In genomic region chr12:56350662-56351061, GRCh38 we compare ENCODE assay signal across 22 cellular contexts. TPM values are rescaled to one million over a fixed set of nuclear protein-coding genes. Genes with fewer than 3 reads are reported as not detected.
DNase-seq lines count a peak whose midpoint lies in the region; ATAC-seq and TF ChIP-seq lines count a peak whose summit lies in the region.
"Had no signal": no experiment of that assay in that cellular context is flagged by ENCODE, and none has a peak within 500 bp of the region (broad histone marks: within the 10 kb centered on the region; RNA-seq: fewer than 3 reads in every experiment).

No MANE protein-coding gene starts in this region.

- ATAC-seq in activated CD8-positive, alpha-beta memory T cell treated with anti-CD3 and anti-CD28 coated beads, Interleukin-2, amount 10 ng/mL, durations not matched to agents 7 days and 5 days = no peak
- no peak for ATAC-seq in activated CD8-positive, alpha-beta T cell treated with anti-CD3 and anti-CD28 coated beads for 36 hours
- ATAC-seq in foreskin keratinocyte (peak; percentile 46), T-cell (replicated peaks in 1 of 4) (no peak)
- no peak for ATAC-seq in activated naive CD8-positive, alpha-beta T cell treated with anti-CD3 and anti-CD28 coated beads, Interleukin-2, amount 50 U/mL, for 24 hours
- ATAC-seq: CD8-positive, alpha-beta T cell; GM23338 had no signal

- H3K4me3 ChIP-seq in spleen = no peak overlapping the region
- H3K4me3 ChIP-seq in SJCRH30 = no peak overlapping the region
- H3K4me3 ChIP-seq: GM23338 had no signal

- peak overlapping the region; percentile 9 for H3K27ac Mint-ChIP-seq in activated CD8-positive, alpha-beta memory T cell treated with anti-CD3 and anti-CD28 coated beads, Interleukin-2, amount 10 ng/mL, durations not matched to agents 7 days and 5 days
- H3K27ac Mint-ChIP-seq in activated CD8-positive, alpha-beta T cell treated with anti-CD3 and anti-CD28 coated beads for 36 hours = peak overlapping the region; percentile 4
- peak overlapping the region in 1 of 2 donors; percentile 17 for H3K27ac Mint-ChIP-seq in T-cell
- no peak overlapping the region for H3K27ac Mint-ChIP-seq in activated naive CD8-positive, alpha-beta T cell treated with anti-CD3 and anti-CD28 coated beads, Interleukin-2, amount 50 U/mL, for 24 hours
- H3K27ac Mint-ChIP-seq: CD8-positive, alpha-beta T cell; GM23338 had no signal

- peaks cover 5% of the 10 kb centered on the region for H3K4me1 Mint-ChIP-seq in activated CD8-positive, alpha-beta memory T cell treated with anti-CD3 and anti-CD28 coated beads, Interleukin-2, amount 10 ng/mL, durations not matched to agents 7 days and 5 days
- H3K4me1 Mint-ChIP-seq in activated CD8-positive, alpha-beta T cell treated with anti-CD3 and anti-CD28 coated beads for 36 hours (ENCODE audit: low read depth) = no peaks in the 10 kb centered on the region
- peaks cover 0 to under 1% (median under 1%) of the 10 kb centered on the region in 3 donors for H3K4me1 Mint-ChIP-seq in T-cell
- H3K4me1 Mint-ChIP-seq in activated naive CD8-positive, alpha-beta T cell treated with anti-CD3 and anti-CD28 coated beads, Interleukin-2, amount 50 U/mL, for 24 hours = no peaks in the 10 kb centered on the region
- H3K4me1 Mint-ChIP-seq: GM23338 had no signal

- no peak for TF ChIP-seq POLR2A in spleen (IDR thresholded peaks at IDR 0.05)

- H3K27me3 ChIP-seq in foreskin keratinocyte = no peaks in the 10 kb centered on the region
- no peaks in the 10 kb centered on the region for H3K27me3 ChIP-seq in spleen (replicated peaks in 1 of 7)
- no peaks in the 10 kb centered on the region for H3K27me3 ChIP-seq in SJCRH30

- TF ChIP-seq CTCF in activated CD8-positive, alpha-beta T cell treated with anti-CD3 and anti-CD28 coated beads for 36 hours (IDR thresholded peaks at IDR 0.05) = no peak
- TF ChIP-seq CTCF in foreskin keratinocyte (conservative IDR thresholded peaks at IDR 0.05) = no peak
- TF ChIP-seq CTCF in spleen (IDR thresholded peaks at IDR 0.05 in 8 of 11, conservative IDR thresholded peaks at IDR 0.05 in 3 of 11) = no peak

- DNase-seq in activated CD8-positive, alpha-beta memory T cell treated with anti-CD3 and anti-CD28 coated beads, Interleukin-2, amount 10 ng/mL, durations not matched to agents 7 days and 5 days = no peak
- no peak for DNase-seq in activated CD8-positive, alpha-beta memory T cell treated with anti-CD3 and anti-CD28 coated beads for 24 hours
- no peak for DNase-seq in activated CD8-positive, alpha-beta T cell treated with anti-CD3 and anti-CD28 coated beads for 36 hours
- peak in 1 of 2 donors; percentile 34 for DNase-seq in foreskin keratinocyte
- DNase-seq in spleen = peak; percentile 19
- DNase-seq in T-cell = no peak
- DNase-seq in SJCRH30 = no peak
- DNase-seq in activated naive CD8-positive, alpha-beta T cell treated with anti-CD3 and anti-CD28 coated beads, Interleukin-2, amount 50 U/mL, for 24 hours = no peak
- DNase-seq: 8988T; CD8-positive, alpha-beta T cell; HCEC 1CT; MV-4-11; NCI-H1694 treated with DMSO at 0.1 percent for 48 hours; NCI-H748 treated with DMSO at 0.1 percent for 48 hours; NK-92 treated with Interleukin-12 subunit alpha and Interleukin-12 subunit beta, amount 100 ng/mL, for 24 hours had no signal

- intact Hi-C loops in activated CD8-positive, alpha-beta T cell treated with anti-CD3 and anti-CD28 coated beads for 36 hours (cut with micrococcal nuclease) = no loop called here
- intact Hi-C loops in spleen (cut with DNase I; ENCODE audit: low total_unique reads) = no loop called here

- H3K27ac ChIP-seq in foreskin keratinocyte = no peak overlapping the region
- no peak overlapping the region for H3K27ac ChIP-seq in spleen
- H3K27ac ChIP-seq in SJCRH30 = no peak overlapping the region
- H3K27ac ChIP-seq: HL-60, KMS-11 had no signal

- peaks cover 69% of the 10 kb centered on the region for H3K36me3 Mint-ChIP-seq in activated CD8-positive, alpha-beta memory T cell treated with anti-CD3 and anti-CD28 coated beads, Interleukin-2, amount 10 ng/mL, durations not matched to agents 7 days and 5 days
- peaks cover 36% of the 10 kb centered on the region for H3K36me3 Mint-ChIP-seq in activated CD8-positive, alpha-beta T cell treated with anti-CD3 and anti-CD28 coated beads for 36 hours (ENCODE audit: low read depth)
- peaks cover 57% of the 10 kb centered on the region for H3K36me3 Mint-ChIP-seq in T-cell
- H3K36me3 Mint-ChIP-seq in activated naive CD8-positive, alpha-beta T cell treated with anti-CD3 and anti-CD28 coated beads, Interleukin-2, amount 50 U/mL, for 24 hours (ENCODE audit: low read depth) = peaks cover 18% of the 10 kb centered on the region

- WGBS in spleen, 5 donors = 79 to 95% (median 85%) methylated on average over 2 of the region's 2 CpGs

- CTCF ChIA-PET in activated CD8-positive, alpha-beta memory T cell treated with anti-CD3 and anti-CD28 coated beads, Interleukin-2, amount 10 ng/mL, durations not matched to agents 7 days and 5 days (lab: Charles Lee) = interaction anchor here (0.8 to 1.4 kb wide), 2 partner anchors 10 to 14 kb away, joined by 3 to 7 read pairs; partner anchors contain the start of gene STAT2
- CTCF ChIA-PET in activated CD8-positive, alpha-beta T cell treated with anti-CD3 and anti-CD28 coated beads for 36 hours (lab: Charles Lee) = interaction anchor here (1.0 to 3.8 kb wide), 4 partner anchors 8 to 113 kb away, joined by 3 to 17 read pairs (median 4); partner anchors contain the start of genes IL23A and STAT2
- CTCF ChIA-PET in T-cell (lab: Charles Lee) = no interaction called here

- H3K4me1 ChIP-seq in foreskin keratinocyte = no peaks in the 10 kb centered on the region
- H3K4me1 ChIP-seq in spleen = no peaks in the 10 kb centered on the region
- H3K4me1 ChIP-seq in SJCRH30 = no peaks in the 10 kb centered on the region

- no peaks in the 10 kb centered on the region for H3K9me3 ChIP-seq in spleen
- H3K9me3 ChIP-seq in SJCRH30 (replicated peaks) = no peaks in the 10 kb centered on the region

- H3K9me3 Mint-ChIP-seq in activated CD8-positive, alpha-beta memory T cell treated with anti-CD3 and anti-CD28 coated beads, Interleukin-2, amount 10 ng/mL, durations not matched to agents 7 days and 5 days (ENCODE audit: low read depth) = no peaks in the 10 kb centered on the region
- no peaks in the 10 kb centered on the region for H3K9me3 Mint-ChIP-seq in activated CD8-positive, alpha-beta T cell treated with anti-CD3 and anti-CD28 coated beads for 36 hours
- no peaks in the 10 kb centered on the region for H3K9me3 Mint-ChIP-seq in T-cell
- H3K9me3 Mint-ChIP-seq in activated naive CD8-positive, alpha-beta T cell treated with anti-CD3 and anti-CD28 coated beads, Interleukin-2, amount 50 U/mL, for 24 hours = no peaks in the 10 kb centered on the region
- H3K9me3 Mint-ChIP-seq: CD8-positive, alpha-beta T cell; GM23338 had no signal

- H3K4me3 Mint-ChIP-seq in activated CD8-positive, alpha-beta memory T cell treated with anti-CD3 and anti-CD28 coated beads, Interleukin-2, amount 10 ng/mL, durations not matched to agents 7 days and 5 days = no peak overlapping the region
- H3K4me3 Mint-ChIP-seq in activated CD8-positive, alpha-beta T cell treated with anti-CD3 and anti-CD28 coated beads for 36 hours = no peak overlapping the region
- H3K4me3 Mint-ChIP-seq in T-cell = no peak overlapping the region
- no peak overlapping the region for H3K4me3 Mint-ChIP-seq in activated naive CD8-positive, alpha-beta T cell treated with anti-CD3 and anti-CD28 coated beads, Interleukin-2, amount 50 U/mL, for 24 hours
- H3K4me3 Mint-ChIP-seq: CD8-positive, alpha-beta T cell; GM23338 had no signal

- H3K27me3 Mint-ChIP-seq in activated CD8-positive, alpha-beta memory T cell treated with anti-CD3 and anti-CD28 coated beads, Interleukin-2, amount 10 ng/mL, durations not matched to agents 7 days and 5 days = no peaks in the 10 kb centered on the region
- no peaks in the 10 kb centered on the region for H3K27me3 Mint-ChIP-seq in activated CD8-positive, alpha-beta T cell treated with anti-CD3 and anti-CD28 coated beads for 36 hours
- no peaks in the 10 kb centered on the region for H3K27me3 Mint-ChIP-seq in T-cell
- H3K27me3 Mint-ChIP-seq in activated naive CD8-positive, alpha-beta T cell treated with anti-CD3 and anti-CD28 coated beads, Interleukin-2, amount 50 U/mL, for 24 hours = no peaks in the 10 kb centered on the region

- POLR2A ChIA-PET in activated CD8-positive, alpha-beta T cell treated with anti-CD3 and anti-CD28 coated beads for 36 hours (lab: Charles Lee) = interaction anchor here (1.1 to 9.5 kb wide), 5 partner anchors 10 to 113 kb away, joined by 3 to 63 read pairs (median 4); partner anchors contain the start of genes APOF, CNPY2, IL23A and STAT2
- POLR2A ChIA-PET in T-cell (lab: Charles Lee) = interaction anchor here in 1 of 2 donors (1.1 kb wide), 1 partner anchor 9 kb away, joined by 4 read pairs; the partner anchor contains the start of gene STAT2

- H3K36me3 ChIP-seq in spleen (peaks cover 19 to 100% (median 99%) of the 10 kb centered on the region in 6 donors), SJCRH30 (peaks cover 13% of the 10 kb centered on the region)

RNA-seq across cellular contexts. Expression of gene STAT2, which starts 9.2 kb away (rescaled TPM):
- 100 to 1,000 TPM; 178 to 308 TPM for total RNA-seq in activated CD8-positive, alpha-beta memory T cell treated with anti-CD3 and anti-CD28 coated beads, Interleukin-2, amount 10 ng/mL, durations not matched to agents 7 days and 5 days
- total RNA-seq in activated CD8-positive, alpha-beta T cell treated with anti-CD3 and anti-CD28 coated beads for 36 hours = 10 to 100 TPM; 64.4 to 69.7 TPM
- total RNA-seq in foreskin keratinocyte (93.7 and 126 TPM in 2 replicates), spleen (100 to 1,000 TPM; 219 to 262 (median 233) TPM), T-cell (100 to 1,000 TPM; 117 to 187 (median 162) TPM)
- polyA plus RNA-seq in foreskin keratinocyte (29.8 and 33.8 TPM in 2 replicates), spleen (10 to 100 TPM; 41.5 to 89.7 (median 71.7) TPM)
- total RNA-seq in SJCRH30 (2014; rRNA removed; shearing (Covaris generic)) = 38.8 and 44.0 TPM in 2 replicates

RNA-seq across cellular contexts. Expression of gene IL23A, which starts 12.0 kb away (rescaled TPM):
- total RNA-seq in activated CD8-positive, alpha-beta memory T cell treated with anti-CD3 and anti-CD28 coated beads, Interleukin-2, amount 10 ng/mL, durations not matched to agents 7 days and 5 days = 10 to 100 TPM in 1 of 2 experiments, 1 to 10 TPM in 1; 2.9 to 12.4 TPM
- total RNA-seq in activated CD8-positive, alpha-beta T cell treated with anti-CD3 and anti-CD28 coated beads for 36 hours = 10 to 100 TPM; 41.3 to 41.5 TPM
- 5.0 and 7.3 TPM in 2 replicates for total RNA-seq in foreskin keratinocyte
- 8.2 and 8.5 TPM in 2 replicates for polyA plus RNA-seq in foreskin keratinocyte
- 1 to 10 TPM; 1.1 to 4.5 (median 2.0) TPM for total RNA-seq in spleen
- 1 to 10 TPM; 1.8 to 4.0 (median 3.6) TPM for polyA plus RNA-seq in spleen
- 10 to 100 TPM; 16.3 to 29.9 (median 27.6) TPM for total RNA-seq in T-cell
- total RNA-seq in SJCRH30 (2014; rRNA removed; shearing (Covaris generic)) = 0.41 TPM in 1 of 2 replicates, not detected in the other
- total RNA-seq: HT1080 had no signal

RNA-seq across cellular contexts. Expression of gene APOF, which starts 12.0 kb away (rescaled TPM):
- total RNA-seq in activated CD8-positive, alpha-beta memory T cell treated with anti-CD3 and anti-CD28 coated beads, Interleukin-2, amount 10 ng/mL, durations not matched to agents 7 days and 5 days = not detected
- total RNA-seq in activated CD8-positive, alpha-beta T cell treated with anti-CD3 and anti-CD28 coated beads for 36 hours = not detected
- total RNA-seq in foreskin keratinocyte (not detected in 2 replicates), spleen (not detected), T-cell (not detected)
- polyA plus RNA-seq in foreskin keratinocyte (not detected in 2 replicates), spleen (not detected)
- total RNA-seq in SJCRH30 (2014; rRNA removed; shearing (Covaris generic)) = not detected in 2 replicates
- total RNA-seq: CD8-positive, alpha-beta T cell; GM23338; HT1080; NCI-H460; RPMI7951 had no signal
- polyA plus RNA-seq: BJ, GM23338 had no signal

RNA-seq across cellular contexts. Expression of gene PAN2, which starts 16.9 kb away (rescaled TPM):
- 10 to 100 TPM; 48.7 to 72.5 TPM for total RNA-seq in activated CD8-positive, alpha-beta memory T cell treated with anti-CD3 and anti-CD28 coated beads, Interleukin-2, amount 10 ng/mL, durations not matched to agents 7 days and 5 days
- 10 to 100 TPM; 55.7 to 69.0 TPM for total RNA-seq in activated CD8-positive, alpha-beta T cell treated with anti-CD3 and anti-CD28 coated beads for 36 hours
- total RNA-seq in foreskin keratinocyte = 15.9 and 16.3 TPM in 2 replicates
- polyA plus RNA-seq in foreskin keratinocyte = 8.7 and 11.6 TPM in 2 replicates
- total RNA-seq in spleen = 100 to 1,000 TPM in 4 of 7 donors, 10 to 100 TPM in 3; 47.4 to 132 (median 100) TPM
- 10 to 100 TPM; 34.8 to 56.5 (median 54.4) TPM for polyA plus RNA-seq in spleen
- 100 to 1,000 TPM; 126 to 187 (median 164) TPM for total RNA-seq in T-cell
- 25.5 and 27.9 TPM in 2 replicates for total RNA-seq in SJCRH30 (2014; rRNA removed; shearing (Covaris generic))

RNA-seq across cellular contexts. Expression of gene CNPY2, which starts 34.9 kb away (rescaled TPM):
- 100 to 1,000 TPM; 110 to 161 TPM for total RNA-seq in activated CD8-positive, alpha-beta memory T cell treated with anti-CD3 and anti-CD28 coated beads, Interleukin-2, amount 10 ng/mL, durations not matched to agents 7 days and 5 days
- 10 to 100 TPM; 81.0 to 81.7 TPM for total RNA-seq in activated CD8-positive, alpha-beta T cell treated with anti-CD3 and anti-CD28 coated beads for 36 hours
- total RNA-seq in foreskin keratinocyte (116 and 122 TPM in 2 replicates), spleen (10 to 100 TPM; 63.0 to 79.7 (median 71.9) TPM), T-cell (10 to 100 TPM; 52.9 to 92.8 (median 90.8) TPM)
- polyA plus RNA-seq in foreskin keratinocyte (120 and 124 TPM in 2 replicates), spleen (10 to 100 TPM; 81.9 to 86.9 (median 86.7) TPM)
- 75.2 and 80.9 TPM in 2 replicates for total RNA-seq in SJCRH30 (2014; rRNA removed; shearing (Covaris generic))

Comparison
In these comparisons a context has a peak if more than half of its experiments do, and no peak if none do; other contexts are left out.
1. CTCF ChIA-PET loops: an anchor here in activated CD8-positive, alpha-beta memory T cell treated with anti-CD3 and anti-CD28 coated beads, Interleukin-2, amount 10 ng/mL, durations not matched to agents 7 days and 5 days (0.8 to 1.4 kb wide) and activated CD8-positive, alpha-beta T cell treated with anti-CD3 and anti-CD28 coated beads for 36 hours (1.0 to 3.8 kb wide); none called in T-cell.